In the genomic region with DNA sequence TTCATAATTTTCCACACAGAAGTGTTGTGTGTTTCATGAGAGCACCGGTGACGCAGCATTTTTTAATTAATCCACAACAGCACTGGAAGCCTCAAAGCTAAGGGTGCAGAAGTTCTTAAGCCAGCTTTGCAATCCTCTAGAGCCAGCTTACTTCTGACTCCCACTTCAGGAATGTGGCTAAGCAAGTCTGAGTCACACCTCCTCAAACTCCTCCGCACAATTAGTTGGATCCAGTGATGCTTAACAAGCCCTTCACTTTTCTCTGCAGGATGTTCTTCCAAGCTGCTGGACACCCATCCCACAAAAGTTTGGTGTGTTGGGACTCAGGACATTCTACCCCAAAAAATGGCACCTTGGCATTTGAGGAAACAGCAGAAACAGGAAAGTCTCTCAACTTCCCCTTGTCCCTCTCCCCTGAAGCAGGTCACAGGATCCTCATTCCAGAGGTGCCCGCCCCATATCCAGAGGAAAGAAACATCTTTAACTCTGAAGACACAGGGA, we compare ENCODE assay signal across 1 cellular context.
TF ChIP-seq lines count a peak whose summit lies in the region.

No MANE protein-coding gene starts in this region.

TF ChIP-seq in H1, 55 proteins besides CTCF, POLR2A, EP300 and RAD21:
- TF ChIP-seq CHD1 (IDR thresholded peaks at IDR 0.05; ENCODE audit: low read depth, low read length): no peak
- TF ChIP-seq TAF7 (optimal IDR thresholded peaks at IDR 0.05; ENCODE audit: borderline replicate concordance, low read depth, low read length): no peak
- TF ChIP-seq TEAD4 (IDR thresholded peaks at IDR 0.05; ENCODE audit: low read depth, low read length): peak; percentile 95
- no peak for TF ChIP-seq CTBP2 (IDR thresholded peaks at IDR 0.05; ENCODE audit: borderline replicate concordance, insufficient read depth, insufficient read length, low read length)
- peak; percentile 76 for TF ChIP-seq EGR1 (IDR thresholded peaks at IDR 0.05; ENCODE audit: borderline replicate concordance, low read depth, low read length)
- peak; percentile 96 for TF ChIP-seq JUN (IDR thresholded peaks at IDR 0.05; ENCODE audit: low read depth, low read length)
- TF ChIP-seq SP4 (IDR thresholded peaks at IDR 0.05; ENCODE audit: low read length): no peak
- TF ChIP-seq CREB1 (IDR thresholded peaks at IDR 0.05): 0 out of 2 replicates have a peak, but pooled peaks have one; percentile 23
- peak; percentile 99 for TF ChIP-seq JUND (IDR thresholded peaks at IDR 0.05; ENCODE audit: low read length)
- peak; percentile 71; the same call in 1 of the 2 replicates for TF ChIP-seq RBBP5 (IDR thresholded peaks at IDR 0.05; ENCODE audit: borderline replicate concordance, low read depth, low read length)
- TF ChIP-seq CBX8 (IDR thresholded peaks at IDR 0.05; ENCODE audit: borderline replicate concordance, low read depth, low read length): no peak
- TF ChIP-seq POLR2AphosphoS5 (IDR thresholded peaks at IDR 0.05; ENCODE audit: low read depth, low read length): no peak
- peak; percentile 81 to 83 for TF ChIP-seq BCL11A (IDR thresholded peaks at IDR 0.05; ENCODE audit: low read depth in 2 of 2, low read length in 2 of 2)
- TF ChIP-seq SIN3A (conservative IDR thresholded peaks at IDR 0.05 in 1 of 2, IDR thresholded peaks at IDR 0.05 in 1 of 2; ENCODE audit: low read depth in 1 of 2, low read length in 2 of 2): no peak
- TF ChIP-seq, protein P1, sequence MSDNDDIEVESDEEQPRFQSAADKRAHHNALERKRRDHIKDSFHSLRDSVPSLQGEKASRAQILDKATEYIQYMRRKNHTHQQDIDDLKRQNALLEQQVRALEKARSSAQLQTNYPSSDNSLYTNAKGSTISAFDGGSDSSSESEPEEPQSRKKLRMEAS (IDR thresholded peaks at IDR 0.05): no peak
- TF ChIP-seq ATF2 (IDR thresholded peaks at IDR 0.05; ENCODE audit: low read length): 0 out of 2 replicates have a peak, but pooled peaks have one; percentile 42
- no peak for TF ChIP-seq HDAC6 (IDR thresholded peaks at IDR 0.05; ENCODE audit: low read depth, low read length)
- TF ChIP-seq KDM4A (IDR thresholded peaks at IDR 0.05; ENCODE audit: low read depth, low read length, severe bottlenecking): no peak
- no peak for TF ChIP-seq RXRA (IDR thresholded peaks at IDR 0.05; ENCODE audit: insufficient read depth, low read depth, low read length)
- peak; percentile 72 for TF ChIP-seq MAFK (IDR thresholded peaks at IDR 0.05; ENCODE audit: low read depth, low read length)
- 0 out of 4 replicates have a peak, but pooled peaks of 1 of the 2 experiments have one; percentile 30 for TF ChIP-seq HDAC2 (IDR thresholded peaks at IDR 0.05; ENCODE audit: borderline replicate concordance in 1 of 2, low read depth in 2 of 2, low read length in 2 of 2)
- TF ChIP-seq, protein P2, sequence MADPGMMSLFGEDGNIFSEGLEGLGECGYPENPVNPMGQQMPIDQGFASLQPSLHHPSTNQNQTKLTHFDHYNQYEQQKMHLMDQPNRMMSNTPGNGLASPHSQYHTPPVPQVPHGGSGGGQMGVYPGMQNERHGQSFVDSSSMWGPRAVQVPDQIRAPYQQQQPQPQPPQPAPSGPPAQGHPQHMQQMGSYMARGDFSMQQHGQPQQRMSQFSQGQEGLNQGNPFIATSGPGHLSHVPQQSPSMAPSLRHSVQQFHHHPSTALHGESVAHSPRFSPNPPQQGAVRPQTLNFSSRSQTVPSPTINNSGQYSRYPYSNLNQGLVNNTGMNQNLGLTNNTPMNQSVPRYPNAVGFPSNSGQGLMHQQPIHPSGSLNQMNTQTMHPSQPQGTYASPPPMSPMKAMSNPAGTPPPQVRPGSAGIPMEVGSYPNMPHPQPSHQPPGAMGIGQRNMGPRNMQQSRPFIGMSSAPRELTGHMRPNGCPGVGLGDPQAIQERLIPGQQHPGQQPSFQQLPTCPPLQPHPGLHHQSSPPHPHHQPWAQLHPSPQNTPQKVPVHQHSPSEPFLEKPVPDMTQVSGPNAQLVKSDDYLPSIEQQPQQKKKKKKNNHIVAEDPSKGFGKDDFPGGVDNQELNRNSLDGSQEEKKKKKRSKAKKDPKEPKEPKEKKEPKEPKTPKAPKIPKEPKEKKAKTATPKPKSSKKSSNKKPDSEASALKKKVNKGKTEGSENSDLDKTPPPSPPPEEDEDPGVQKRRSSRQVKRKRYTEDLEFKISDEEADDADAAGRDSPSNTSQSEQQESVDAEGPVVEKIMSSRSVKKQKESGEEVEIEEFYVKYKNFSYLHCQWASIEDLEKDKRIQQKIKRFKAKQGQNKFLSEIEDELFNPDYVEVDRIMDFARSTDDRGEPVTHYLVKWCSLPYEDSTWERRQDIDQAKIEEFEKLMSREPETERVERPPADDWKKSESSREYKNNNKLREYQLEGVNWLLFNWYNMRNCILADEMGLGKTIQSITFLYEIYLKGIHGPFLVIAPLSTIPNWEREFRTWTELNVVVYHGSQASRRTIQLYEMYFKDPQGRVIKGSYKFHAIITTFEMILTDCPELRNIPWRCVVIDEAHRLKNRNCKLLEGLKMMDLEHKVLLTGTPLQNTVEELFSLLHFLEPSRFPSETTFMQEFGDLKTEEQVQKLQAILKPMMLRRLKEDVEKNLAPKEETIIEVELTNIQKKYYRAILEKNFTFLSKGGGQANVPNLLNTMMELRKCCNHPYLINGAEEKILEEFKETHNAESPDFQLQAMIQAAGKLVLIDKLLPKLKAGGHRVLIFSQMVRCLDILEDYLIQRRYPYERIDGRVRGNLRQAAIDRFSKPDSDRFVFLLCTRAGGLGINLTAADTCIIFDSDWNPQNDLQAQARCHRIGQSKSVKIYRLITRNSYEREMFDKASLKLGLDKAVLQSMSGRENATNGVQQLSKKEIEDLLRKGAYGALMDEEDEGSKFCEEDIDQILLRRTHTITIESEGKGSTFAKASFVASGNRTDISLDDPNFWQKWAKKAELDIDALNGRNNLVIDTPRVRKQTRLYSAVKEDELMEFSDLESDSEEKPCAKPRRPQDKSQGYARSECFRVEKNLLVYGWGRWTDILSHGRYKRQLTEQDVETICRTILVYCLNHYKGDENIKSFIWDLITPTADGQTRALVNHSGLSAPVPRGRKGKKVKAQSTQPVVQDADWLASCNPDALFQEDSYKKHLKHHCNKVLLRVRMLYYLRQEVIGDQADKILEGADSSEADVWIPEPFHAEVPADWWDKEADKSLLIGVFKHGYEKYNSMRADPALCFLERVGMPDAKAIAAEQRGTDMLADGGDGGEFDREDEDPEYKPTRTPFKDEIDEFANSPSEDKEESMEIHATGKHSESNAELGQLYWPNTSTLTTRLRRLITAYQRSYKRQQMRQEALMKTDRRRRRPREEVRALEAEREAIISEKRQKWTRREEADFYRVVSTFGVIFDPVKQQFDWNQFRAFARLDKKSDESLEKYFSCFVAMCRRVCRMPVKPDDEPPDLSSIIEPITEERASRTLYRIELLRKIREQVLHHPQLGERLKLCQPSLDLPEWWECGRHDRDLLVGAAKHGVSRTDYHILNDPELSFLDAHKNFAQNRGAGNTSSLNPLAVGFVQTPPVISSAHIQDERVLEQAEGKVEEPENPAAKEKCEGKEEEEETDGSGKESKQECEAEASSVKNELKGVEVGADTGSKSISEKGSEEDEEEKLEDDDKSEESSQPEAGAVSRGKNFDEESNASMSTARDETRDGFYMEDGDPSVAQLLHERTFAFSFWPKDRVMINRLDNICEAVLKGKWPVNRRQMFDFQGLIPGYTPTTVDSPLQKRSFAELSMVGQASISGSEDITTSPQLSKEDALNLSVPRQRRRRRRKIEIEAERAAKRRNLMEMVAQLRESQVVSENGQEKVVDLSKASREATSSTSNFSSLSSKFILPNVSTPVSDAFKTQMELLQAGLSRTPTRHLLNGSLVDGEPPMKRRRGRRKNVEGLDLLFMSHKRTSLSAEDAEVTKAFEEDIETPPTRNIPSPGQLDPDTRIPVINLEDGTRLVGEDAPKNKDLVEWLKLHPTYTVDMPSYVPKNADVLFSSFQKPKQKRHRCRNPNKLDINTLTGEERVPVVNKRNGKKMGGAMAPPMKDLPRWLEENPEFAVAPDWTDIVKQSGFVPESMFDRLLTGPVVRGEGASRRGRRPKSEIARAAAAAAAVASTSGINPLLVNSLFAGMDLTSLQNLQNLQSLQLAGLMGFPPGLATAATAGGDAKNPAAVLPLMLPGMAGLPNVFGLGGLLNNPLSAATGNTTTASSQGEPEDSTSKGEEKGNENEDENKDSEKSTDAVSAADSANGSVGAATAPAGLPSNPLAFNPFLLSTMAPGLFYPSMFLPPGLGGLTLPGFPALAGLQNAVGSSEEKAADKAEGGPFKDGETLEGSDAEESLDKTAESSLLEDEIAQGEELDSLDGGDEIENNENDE (IDR thresholded peaks at IDR 0.05; ENCODE audit: insufficient replicate concordance, low read length): peak; percentile 22
- TF ChIP-seq ASH2L (IDR thresholded peaks at IDR 0.05; ENCODE audit: low read length): peak; percentile 95
- peak; percentile 95 for TF ChIP-seq SP1 (IDR thresholded peaks at IDR 0.05; ENCODE audit: low read depth, low read length)
- TF ChIP-seq CHD2 (IDR thresholded peaks at IDR 0.05; ENCODE audit: low read length): 0 out of 2 replicates have a peak, but pooled peaks have one; percentile 7
- TF ChIP-seq, protein P3, sequence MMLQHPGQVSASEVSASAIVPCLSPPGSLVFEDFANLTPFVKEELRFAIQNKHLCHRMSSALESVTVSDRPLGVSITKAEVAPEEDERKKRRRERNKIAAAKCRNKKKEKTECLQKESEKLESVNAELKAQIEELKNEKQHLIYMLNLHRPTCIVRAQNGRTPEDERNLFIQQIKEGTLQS (IDR thresholded peaks at IDR 0.05; ENCODE audit: insufficient read depth, low read depth, low read length): peak; percentile 60
- peak; percentile 78 for TF ChIP-seq BACH1 (IDR thresholded peaks at IDR 0.05; ENCODE audit: low read length)
